In genomic region chr4:94732358-94732698, GRCh38 we compare ENCODE assay signal across 18 cellular contexts. TPM values are rescaled to one million over a fixed set of nuclear protein-coding genes. Genes with fewer than 3 reads are reported as not detected.
A peak's percentile ranks its signal among the peaks of the same experiment; 100 is the strongest.
DNase-seq lines count a peak whose midpoint lies in the region; ATAC-seq and TF ChIP-seq lines count a peak whose summit lies in the region.
"Had no signal": no experiment of that assay in that cellular context is flagged by ENCODE, and none has a peak within 500 bp of the region (broad histone marks: within the 10 kb centered on the region; RNA-seq: fewer than 3 reads in every experiment).

No MANE protein-coding gene starts in this region.

- DNase-seq in GM23338 (ENCODE audit: low spot score) (no peak), nephron progenitor cell (no peak), osteoblast (ENCODE audit: insufficient read length, low spot score, missing footprints) (peak; percentile 15), endodermal cell (no peak), NCI-H226 (no peak), WTC11 (ENCODE audit: low spot score) (no peak)
- DNase-seq: AML-193; BE2C; CD4-positive, alpha-beta T cell; CD8-positive, alpha-beta memory T cell; DMS 273 treated with DMSO at 0.1 percent for 48 hours; DMS79; GF-D8; H9 had no signal

- H3K27me3 Mint-ChIP-seq in GM23338 (ENCODE audit: insufficient read depth, low read depth, poor library complexity) (no peaks in the 10 kb centered on the region), nephron progenitor cell (ENCODE audit: low read depth, poor library complexity) (peaks cover 4% of the 10 kb centered on the region), endodermal cell (ENCODE audit: insufficient read depth) (no peaks in the 10 kb centered on the region), WTC11 (ENCODE audit: low read depth) (0 out of 2 replicates have a peak, but pooled peaks cover under 1% of the 10 kb centered on the region)
- H3K27me3 Mint-ChIP-seq: CD4-positive, alpha-beta T cell had no signal

- H3K4me1 Mint-ChIP-seq in GM23338: peaks cover 3% of the 10 kb centered on the region; the same call in 1 of the 3 replicates
- H3K4me1 Mint-ChIP-seq in nephron progenitor cell: peaks cover 10% of the 10 kb centered on the region
- no peaks in the 10 kb centered on the region for H3K4me1 Mint-ChIP-seq in endodermal cell
- H3K4me1 Mint-ChIP-seq in WTC11: peaks cover 4% of the 10 kb centered on the region
- H3K4me1 Mint-ChIP-seq: CD14-positive monocyte; CD8-positive, alpha-beta memory T cell; H9 had no signal

- ATAC-seq in GM23338 (no peak), WTC11 (no peak; the same call in 1 of the 2 replicates)

- no peaks in the 10 kb centered on the region for H3K36me3 ChIP-seq in GM23338 (ENCODE audit: insufficient read depth)
- H3K36me3 ChIP-seq in osteoblast (ENCODE audit: insufficient read depth, low read length): no peaks in the 10 kb centered on the region
- H3K36me3 ChIP-seq in endodermal cell (ENCODE audit: control insufficient read depth, insufficient read depth, low read length): no peaks in the 10 kb centered on the region
- H3K36me3 ChIP-seq: BE2C; BLaER1 treated with 17β-estradiol and CSF1 and Interleukin-3, amounts not matched to agents 10 nM and 100 nM had no signal

- H3K4me3 Mint-ChIP-seq in GM23338 (no peak overlapping the region), nephron progenitor cell (no peak overlapping the region), endodermal cell (no peak overlapping the region), WTC11 (no peak overlapping the region)
- H3K4me3 Mint-ChIP-seq: CD14-positive monocyte; CD4-positive, alpha-beta T cell; CD8-positive, alpha-beta memory T cell; H9 had no signal

- H3K36me3 Mint-ChIP-seq in GM23338 (ENCODE audit: low read depth) (no peaks in the 10 kb centered on the region), nephron progenitor cell (ENCODE audit: low read depth) (no peaks in the 10 kb centered on the region), endodermal cell (ENCODE audit: low read depth) (no peaks in the 10 kb centered on the region), WTC11 (no peaks in the 10 kb centered on the region)
- H3K36me3 Mint-ChIP-seq: CD14-positive monocyte; CD8-positive, alpha-beta memory T cell had no signal

- H3K27ac ChIP-seq in GM23338 (ENCODE audit: low read depth) (no peak overlapping the region), osteoblast (ENCODE audit: low read depth, low read length) (no peak overlapping the region), endodermal cell (ENCODE audit: low read depth, low read length) (no peak overlapping the region)
- H3K27ac ChIP-seq: BLaER1 treated with 17β-estradiol and CSF1 and Interleukin-3, amounts not matched to agents 10 nM and 100 nM; GM23248 had no signal

- H3K4me1 ChIP-seq in GM23338 (ENCODE audit: insufficient read depth) (no peaks in the 10 kb centered on the region), osteoblast (ENCODE audit: insufficient read depth, low read length) (no peaks in the 10 kb centered on the region), endodermal cell (ENCODE audit: control insufficient read depth, insufficient read depth, low read length) (no peaks in the 10 kb centered on the region)
- H3K4me1 ChIP-seq: BE2C; BLaER1 treated with 17β-estradiol and CSF1 and Interleukin-3, amounts not matched to agents 10 nM and 100 nM had no signal

- no peaks in the 10 kb centered on the region for H3K27me3 ChIP-seq in GM23338 (ENCODE audit: insufficient read depth)
- H3K27me3 ChIP-seq in osteoblast (ENCODE audit: insufficient read depth, low read length): no peaks in the 10 kb centered on the region
- no peaks in the 10 kb centered on the region for H3K27me3 ChIP-seq in endodermal cell (ENCODE audit: control insufficient read depth, insufficient read depth, low read length, poor library complexity, severe bottlenecking)
- H3K27me3 ChIP-seq: BE2C; BLaER1 treated with 17β-estradiol and CSF1 and Interleukin-3, amounts not matched to agents 10 nM and 100 nM had no signal

- peak overlapping the region; percentile 59; the same call in 1 of the 2 replicates for H2AFZ ChIP-seq in GM23338
- no peak overlapping the region for H2AFZ ChIP-seq in osteoblast (ENCODE audit: low read length)
- H2AFZ ChIP-seq: GM23248 had no signal

- POLR2A ChIA-PET in WTC11 (lab: Charles Lee): no interaction called here

- H3K9ac ChIP-seq in endodermal cell (ENCODE audit: extremely low read depth, low read length, poor library complexity, severe bottlenecking): no peak overlapping the region
- H3K9ac ChIP-seq: BLaER1 treated with 17β-estradiol and CSF1 and Interleukin-3, amounts not matched to agents 10 nM and 100 nM; GM23248 had no signal

- H3K9me3 Mint-ChIP-seq in GM23338: no peaks in the 10 kb centered on the region
- H3K9me3 Mint-ChIP-seq in nephron progenitor cell: no peaks in the 10 kb centered on the region
- peaks cover 2% of the 10 kb centered on the region for H3K9me3 Mint-ChIP-seq in endodermal cell
- H3K9me3 Mint-ChIP-seq in WTC11: no peaks in the 10 kb centered on the region
- H3K9me3 Mint-ChIP-seq: CD4-positive, alpha-beta T cell; CD8-positive, alpha-beta memory T cell; H9 had no signal

- no peak for TF ChIP-seq CTCF in GM23338 (conservative IDR thresholded peaks at IDR 0.05; ENCODE audit: low read depth in 2 of 2)
- no peak for TF ChIP-seq CTCF in nephron progenitor cell (IDR thresholded peaks at IDR 0.05)
- no peak for TF ChIP-seq CTCF in osteoblast (IDR thresholded peaks at IDR 0.05; ENCODE audit: extremely low read depth, low read depth, low read length)
- no peak for TF ChIP-seq CTCF in endodermal cell (conservative IDR thresholded peaks at IDR 0.05)
- TF ChIP-seq CTCF in WTC11 (IDR thresholded peaks at IDR 0.05): no peak

- CTCF ChIA-PET in WTC11 (lab: Charles Lee): interaction anchor here (0.7 kb wide), 2 partner anchors 28 to 105 kb away, joined by 3 read pairs; no protein-coding TSS in a partner anchor

- H3K27ac Mint-ChIP-seq in GM23338: no peak overlapping the region
- H3K27ac Mint-ChIP-seq in nephron progenitor cell: peak overlapping the region; percentile 25
- H3K27ac Mint-ChIP-seq in endodermal cell: no peak overlapping the region
- no peak overlapping the region for H3K27ac Mint-ChIP-seq in WTC11
- H3K27ac Mint-ChIP-seq: CD14-positive monocyte; CD4-positive, alpha-beta T cell; CD8-positive, alpha-beta memory T cell; H9 had no signal

- H3F3A ChIP-seq in GM23338 (replicated peaks; ENCODE audit: low read depth): no peaks in the 10 kb centered on the region

- H3K4me3 ChIP-seq in GM23338: no peak overlapping the region
- H3K4me3 ChIP-seq in osteoblast (ENCODE audit: insufficient read depth, low read length): no peak overlapping the region
- H3K4me3 ChIP-seq in endodermal cell (ENCODE audit: low read length): no peak overlapping the region
- H3K4me3 ChIP-seq: BLaER1 treated with 17β-estradiol and CSF1 and Interleukin-3, amounts not matched to agents 10 nM and 100 nM; GM23248 had no signal

- H3K4me2 ChIP-seq in GM23338 (no peak overlapping the region), osteoblast (ENCODE audit: insufficient read depth, low read length) (no peak overlapping the region)
- H3K4me2 ChIP-seq: BLaER1 treated with 17β-estradiol and CSF1 and Interleukin-3, amounts not matched to agents 10 nM and 100 nM had no signal

- H3K79me2 ChIP-seq in GM23338 (replicated peaks; ENCODE audit: insufficient read depth) (no peaks in the 10 kb centered on the region), osteoblast (ENCODE audit: insufficient read depth, low read length) (no peaks in the 10 kb centered on the region)

- no peaks in the 10 kb centered on the region for H4K20me1 ChIP-seq in GM23338 (replicated peaks; ENCODE audit: insufficient read depth)
- H4K20me1 ChIP-seq in osteoblast (ENCODE audit: insufficient read depth, low read length): no peaks in the 10 kb centered on the region
- H4K20me1 ChIP-seq: BLaER1 treated with 17β-estradiol and CSF1 and Interleukin-3, amounts not matched to agents 10 nM and 100 nM had no signal

- H3K9me2 ChIP-seq in GM23338 (ENCODE audit: insufficient read depth): no peaks in the 10 kb centered on the region

- H3K9me3 ChIP-seq in osteoblast (ENCODE audit: low read depth, low read length) (no peaks in the 10 kb centered on the region), endodermal cell (ENCODE audit: control insufficient read depth, low read length) (peaks cover 6% of the 10 kb centered on the region)
- H3K9me3 ChIP-seq: BE2C; BLaER1 treated with 17β-estradiol and CSF1 and Interleukin-3, amounts not matched to agents 10 nM and 100 nM had no signal

TF ChIP-seq in WTC11, 78 proteins besides CTCF, POLR2A, EP300 and RAD21 (continues in another document):
- no peak for TF ChIP-seq PRRX2 (CRISPR knock-in tag; IDR thresholded peaks at IDR 0.05)
- no peak for TF ChIP-seq STAT6 (CRISPR knock-in tag; conservative IDR thresholded peaks at IDR 0.05; ENCODE audit: low read depth)

RNA-seq across cellular contexts. Expression of gene BMPR1B, which starts 25.4 kb away (rescaled TPM):
- 1.0 and 1.6 TPM in 2 replicates for total RNA-seq in GM23338 (2014; rRNA removed; shearing (Covaris generic))
- polyA plus RNA-seq in GM23338 (2016; fragmentation: Nextera tagmentation; extraction: Ambion mirVana): 0.21 and 0.48 TPM in 2 replicates
- 2.5 and 7.1 TPM in 2 replicates for total RNA-seq in osteoblast
- total RNA-seq in endodermal cell: 1 to 10 TPM; 2.8 to 3.6 TPM
- 11.2 TPM for polyA plus RNA-seq in endodermal cell (2013, experiment 1 of 2)
- 9.2 TPM for polyA plus RNA-seq in endodermal cell (2013, experiment 2 of 2)
- 0.77 to 1.1 TPM (median 1.1 TPM) in 3 replicates for total RNA-seq in WTC11 (2021)
- total RNA-seq: CD4-positive, alpha-beta T cell; CD8-positive, alpha-beta memory T cell; G401 had no signal
- polyA plus RNA-seq: CD14-positive monocyte had no signal
